In the genomic region with DNA sequence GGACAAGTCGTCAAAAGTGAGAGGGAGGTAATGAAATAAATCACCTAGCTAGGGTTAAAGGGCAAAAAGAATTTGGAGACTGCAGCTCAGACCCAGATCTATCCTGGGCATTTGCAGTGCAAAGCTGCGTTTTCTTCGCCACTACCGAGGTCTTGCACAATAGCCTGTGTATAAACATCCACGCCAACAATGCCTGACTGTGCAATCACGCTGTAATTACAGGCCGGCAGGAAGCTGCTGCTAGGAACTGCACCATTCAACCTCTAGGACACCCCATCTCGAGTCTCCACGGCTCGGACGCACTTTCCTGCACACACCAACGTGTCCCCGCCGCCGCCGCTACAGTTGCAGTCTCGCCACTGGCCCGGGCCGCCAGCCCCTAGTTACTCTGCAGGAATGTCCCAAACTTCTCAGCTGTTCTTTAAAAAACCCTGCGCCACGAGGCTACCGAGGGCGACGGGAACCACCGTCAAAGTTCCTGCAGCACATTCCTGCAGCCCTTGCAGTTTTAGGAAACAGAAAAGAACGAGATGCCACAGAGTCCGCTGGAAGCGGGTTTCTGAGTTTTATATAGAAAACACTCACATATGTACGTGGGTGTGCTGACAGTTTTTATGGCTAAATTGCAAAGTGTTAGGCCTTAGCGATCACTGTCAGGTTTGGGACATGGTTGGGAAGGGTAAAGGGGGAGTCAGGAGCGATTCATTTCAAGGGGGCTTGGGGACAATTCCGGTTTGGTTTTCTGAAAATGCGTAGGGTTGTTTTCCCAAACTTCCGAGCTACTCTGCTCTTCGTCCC, we compare ENCODE assay signal across 8 cellular contexts.
A peak's percentile ranks its signal among the peaks of the same experiment; 100 is the strongest.
DNase-seq lines count a peak whose midpoint lies in the region; ATAC-seq and TF ChIP-seq lines count a peak whose summit lies in the region.

No MANE protein-coding gene starts in this region.

- no peaks in the 10 kb centered on the region for H3K27me3 ChIP-seq in osteoblast (ENCODE audit: insufficient read depth, low read length)
- no peaks in the 10 kb centered on the region for H3K27me3 ChIP-seq in uterus

- H3K4me1 Mint-ChIP-seq in activated naive CD8-positive, alpha-beta T cell (ENCODE audit: low read depth) = peaks cover 64% of the 10 kb centered on the region

- intact Hi-C loops in head of caudate nucleus (cut with DNase I) (loop anchor here (2.0 to 5.0 kb wide), 2 partner anchors 25 to 34 kb away; a partner anchor contains a TSS), uterus (cut with DNase I; ENCODE audit: low total_unique reads) (no loop called here)

- TF ChIP-seq CTCF in osteoblast (IDR thresholded peaks at IDR 0.05; ENCODE audit: extremely low read depth, low read depth, low read length) = peak; percentile 7
- peak in 3 of 4 experiments; percentile 24 to 62 (median 39) for TF ChIP-seq CTCF in uterus (IDR thresholded peaks at IDR 0.05)

- peak; percentile 32 for ATAC-seq in HG03521 (IDR thresholded peaks at IDR 0.05; ENCODE audit: unreplicated experiment)
- ATAC-seq in GM21576 (IDR thresholded peaks at IDR 0.05; ENCODE audit: unreplicated experiment) = no peak

- H3K9me3 Mint-ChIP-seq in activated naive CD8-positive, alpha-beta T cell (ENCODE audit: low read depth) = no peaks in the 10 kb centered on the region

- H3K27ac ChIP-seq in osteoblast (ENCODE audit: low read depth, low read length) = peak overlapping the region; percentile 96
- H3K27ac ChIP-seq in uterus = peak overlapping the region; percentile 98 to 100

- peak in 1 of 2 donors; percentile 75 for TF ChIP-seq POLR2A in uterus (IDR thresholded peaks at IDR 0.05)

- H3K4me2 ChIP-seq in osteoblast (ENCODE audit: insufficient read depth, low read length) = peak overlapping the region; percentile 99

- no peaks in the 10 kb centered on the region for H3K36me3 Mint-ChIP-seq in activated naive CD8-positive, alpha-beta T cell

- H3K36me3 ChIP-seq in ES-I3 (ENCODE audit: insufficient read depth, low read length) (no peaks in the 10 kb centered on the region), osteoblast (ENCODE audit: insufficient read depth, low read length) (peaks cover 6% of the 10 kb centered on the region), uterus (no peaks in the 10 kb centered on the region)

- in situ Hi-C loops in SK-MEL-5 (cut with HindIII; ENCODE audit: low pct_unique_long_range_greater_than_20kb, low sequenced_read_pairs) = no loop called here

- H2AFZ ChIP-seq in osteoblast (ENCODE audit: low read length) = no peak overlapping the region

- no peaks in the 10 kb centered on the region for H3K27me3 Mint-ChIP-seq in activated naive CD8-positive, alpha-beta T cell

- peak overlapping the region; percentile 75 for H3K4me3 ChIP-seq in osteoblast (ENCODE audit: insufficient read depth, low read length)
- H3K4me3 ChIP-seq in uterus = peak overlapping the region; percentile 63 to 69

- H3K4me1 ChIP-seq in ES-I3 (ENCODE audit: insufficient read depth, low read length) (peaks cover 32% of the 10 kb centered on the region), osteoblast (ENCODE audit: insufficient read depth, low read length) (peaks cover 64% of the 10 kb centered on the region), uterus (peaks cover 28 to 41% of the 10 kb centered on the region in 2 donors)

- H3K27ac Mint-ChIP-seq in activated naive CD8-positive, alpha-beta T cell = peak overlapping the region; percentile 96

- H3K9me3 ChIP-seq in ES-I3 (ENCODE audit: control insufficient read depth, insufficient read depth, low read length) (no peaks in the 10 kb centered on the region), osteoblast (ENCODE audit: low read depth, low read length) (no peaks in the 10 kb centered on the region), uterus (no peaks in the 10 kb centered on the region)

- peak overlapping the region; percentile 72 for H3K9ac ChIP-seq in ES-I3 (ENCODE audit: low read depth, low read length)

- peaks cover 49% of the 10 kb centered on the region for H3K79me2 ChIP-seq in osteoblast (ENCODE audit: insufficient read depth, low read length)

- H3K4me3 Mint-ChIP-seq in activated naive CD8-positive, alpha-beta T cell = peak overlapping the region; percentile 95

- H4K20me1 ChIP-seq in osteoblast (ENCODE audit: insufficient read depth, low read length) = peaks cover 17% of the 10 kb centered on the region

- DNase-seq in SK-MEL-5 (ENCODE audit: low read depth, low spot score) = peak; percentile 90
- DNase-seq in head of caudate nucleus = peak; percentile 40 to 83 (median 66)
- peak; percentile 89 for DNase-seq in osteoblast (ENCODE audit: insufficient read length, low spot score, missing footprints)
- DNase-seq in uterus = peak; percentile 82 to 89
